Comparison of ENCODE assay signal across 15 cellular contexts in genomic region chr10:132590752-132591121, GRCh38. TPM values are rescaled to one million over a fixed set of nuclear protein-coding genes. Genes with fewer than 3 reads are reported as not detected.
A peak's percentile ranks its signal among the peaks of the same experiment; 100 is the strongest.
DNase-seq lines count a peak whose midpoint lies in the region; ATAC-seq and TF ChIP-seq lines count a peak whose summit lies in the region.
"Had no signal": no experiment of that assay in that cellular context is flagged by ENCODE, and none has a peak within 500 bp of the region (broad histone marks: within the 10 kb centered on the region; RNA-seq: fewer than 3 reads in every experiment).

No MANE protein-coding gene starts in this region.

- no peaks in the 10 kb centered on the region for H3K36me3 Mint-ChIP-seq in WTC11

- H3K4me2 ChIP-seq in HCT116 (ENCODE audit: low read length) = peak overlapping the region; percentile 28

- TF ChIP-seq CTCF in HCT116 (IDR thresholded peaks at IDR 0.05 in 2 of 3, conservative IDR thresholded peaks at IDR 0.05 in 1 of 3; ENCODE audit: borderline replicate concordance in 1 of 3, insufficient read depth in 1 of 3, low read depth in 2 of 3, low read length in 2 of 3) (no peak), WTC11 (IDR thresholded peaks at IDR 0.05) (no peak)

- peak overlapping the region; percentile 58 for H3K27ac Mint-ChIP-seq in WTC11
- H3K27ac Mint-ChIP-seq: CD4-positive, CD25-positive, alpha-beta regulatory T cell; stimulated activated effector memory CD8-positive, alpha-beta T cell treated with anti-CD3 and anti-CD28 coated beads, Interleukin-12 subunit alpha, Interleukin-12 subunit beta, amount 100 ng/mL, for 72 hours had no signal

- CTCF ChIA-PET in HCT116 (lab: Charles Lee) = no interaction called here
- CTCF ChIA-PET in WTC11 (lab: Charles Lee) = interaction anchor here (0.8 to 2.2 kb wide), 9 partner anchors 8 to 182 kb away, joined by 3 to 17 read pairs (median 4); no protein-coding TSS in a partner anchor

- H3K4me1 ChIP-seq in HCT116 (ENCODE audit: control insufficient read depth in 1 of 2, insufficient read depth in 2 of 2, low read length in 2 of 2) (peaks cover 8 to 16% of the 10 kb centered on the region in 2 experiments), skeletal muscle tissue (ENCODE audit: control insufficient read depth in 3 of 3, insufficient read depth in 3 of 3, low read length in 3 of 3) (peaks cover 60 to 79% (median 72%) of the 10 kb centered on the region in 3 donors)

- POLR2A ChIA-PET in HCT116 (lab: Charles Lee) (no interaction called here), WTC11 (lab: Charles Lee) (interaction anchor here (0.6 kb wide), 1 partner anchor 213 kb away, joined by 7 read pairs; no protein-coding TSS in a partner anchor)

- no peaks in the 10 kb centered on the region for H3K9me2 ChIP-seq in HCT116 (ENCODE audit: insufficient read depth)

- H4K20me1 ChIP-seq in HCT116 (ENCODE audit: insufficient read depth) = no peaks in the 10 kb centered on the region

- ATAC-seq in HCT116 = no peak
- no peak for ATAC-seq in WTC11
- peak; percentile 32 for ATAC-seq in left lobe of liver
- ATAC-seq in GM19328 (IDR thresholded peaks at IDR 0.05; ENCODE audit: unreplicated experiment) = no peak
- ATAC-seq: stimulated activated effector memory CD8-positive, alpha-beta T cell treated with anti-CD3 and anti-CD28 coated beads, Interleukin-12 subunit alpha, Interleukin-12 subunit beta, amount 100 ng/mL, for 72 hours had no signal

- no peak overlapping the region for H2AFZ ChIP-seq in HCT116 (ENCODE audit: low read depth, low read length, poor library complexity, severe bottlenecking)

- DNase-seq in HCT116 (ENCODE audit: low read depth, low spot score) = no peak
- no peak for DNase-seq in WTC11 (ENCODE audit: low spot score)
- DNase-seq in left lobe of liver (ENCODE audit: low spot score) = no peak
- no peak for DNase-seq in iPS-NIHi7 (ENCODE audit: extremely low spot score)
- no peak for DNase-seq in NCI-H1105 (lab: John Stamatoyannopoulos, UW)
- DNase-seq: activated naive CD4-positive, alpha-beta T cell treated with anti-CD3 and anti-CD28 coated beads, Interleukin-2, amount 50 U/mL, for 16 hours; CD4-positive, CD25-positive, alpha-beta regulatory T cell; GOT3; mesendoderm; NCI-H2081 treated with DMSO at 0.1 percent for 48 hours; NCI-H774; stimulated activated CD4-positive, alpha-beta T cell treated with anti-CD3 and anti-CD28 coated beads, Interleukin-4, amount 100 ng/mL, for 1 hour had no signal

- no peaks in the 10 kb centered on the region for H3K9me3 Mint-ChIP-seq in WTC11
- H3K9me3 Mint-ChIP-seq: stimulated activated effector memory CD8-positive, alpha-beta T cell treated with anti-CD3 and anti-CD28 coated beads, Interleukin-12 subunit alpha, Interleukin-12 subunit beta, amount 100 ng/mL, for 72 hours had no signal

- RAD21 ChIA-PET in HCT116 (lab: Charles Lee; ENCODE audit: low non-redundant PET in 1 of 2, low total read pairs in 2 of 2, uncharacterized antibody in 2 of 2, unreplicated experiment in 2 of 2) = no interaction called here

- intact Hi-C loops in HCT116 (cut with micrococcal nuclease) = no loop called here

- peaks cover 13% of the 10 kb centered on the region for H3K4me1 Mint-ChIP-seq in WTC11

- BruUV-seq in HCT116 (replicated peaks; lab: Mats Ljungman, UMichigan) = no TSS peak

- H3K27me3 ChIP-seq in HCT116 (ENCODE audit: insufficient read depth, low read length) = no peaks in the 10 kb centered on the region
- no peaks in the 10 kb centered on the region for H3K27me3 ChIP-seq in skeletal muscle tissue (ENCODE audit: control insufficient read depth in 3 of 3, insufficient read depth in 3 of 3, low read length in 3 of 3)

- 0 out of 2 replicates have a peak, but pooled peaks cover 7% of the 10 kb centered on the region for H3K79me2 ChIP-seq in HCT116 (ENCODE audit: insufficient read depth, low read length)

- no peak overlapping the region for H3K4me3 ChIP-seq in HCT116 (replicated peaks in 1 of 2; ENCODE audit: low read depth in 1 of 2, low read length in 2 of 2)
- peak overlapping the region in 1 of 3 donors; percentile 13 for H3K4me3 ChIP-seq in skeletal muscle tissue (ENCODE audit: low read length in 3 of 3)

- H3K36me3 ChIP-seq in HCT116 (ENCODE audit: control insufficient read depth in 1 of 2, insufficient read depth in 2 of 2, low read length in 2 of 2) = no peaks in the 10 kb centered on the region
- H3K36me3 ChIP-seq in skeletal muscle tissue (ENCODE audit: control insufficient read depth in 3 of 3, insufficient read depth in 3 of 3, low read length in 3 of 3) = peaks cover 0 to 2% (median 0%) of the 10 kb centered on the region in 3 donors

- no peak for TF ChIP-seq POLR2A in HCT116 (IDR thresholded peaks at IDR 0.05; ENCODE audit: borderline replicate concordance, extremely low read depth, insufficient read depth, insufficient read length)

- no peak for TF ChIP-seq RAD21 in HCT116 (IDR thresholded peaks at IDR 0.05; ENCODE audit: low read depth)

- H3K27ac ChIP-seq in HCT116 (ENCODE audit: low read depth, low read length) (no peak overlapping the region; the same call in 1 of the 2 replicates), skeletal muscle tissue (ENCODE audit: low read depth, low read length) (peak overlapping the region; percentile 80)

- no peak overlapping the region for H3K4me3 Mint-ChIP-seq in WTC11
- H3K4me3 Mint-ChIP-seq: stimulated activated effector memory CD8-positive, alpha-beta T cell treated with anti-CD3 and anti-CD28 coated beads, Interleukin-12 subunit alpha, Interleukin-12 subunit beta, amount 100 ng/mL, for 72 hours had no signal

- H3K9ac ChIP-seq in HCT116 (ENCODE audit: low read length) (no peak overlapping the region), skeletal muscle tissue (ENCODE audit: low read depth in 1 of 3, low read length in 3 of 3) (no peak overlapping the region)

- H3K9me3 ChIP-seq in HCT116 (ENCODE audit: control insufficient read depth in 1 of 2, insufficient read depth in 1 of 2, low read depth in 1 of 2, low read length in 2 of 2) (no peaks in the 10 kb centered on the region), skeletal muscle tissue (ENCODE audit: control insufficient read depth in 3 of 3, low read length in 3 of 3) (no peaks in the 10 kb centered on the region)

- H3K27me3 Mint-ChIP-seq in WTC11 (ENCODE audit: low read depth) = peaks cover 3% of the 10 kb centered on the region; the same call in 1 of the 2 replicates
- H3K27me3 Mint-ChIP-seq: CD4-positive, CD25-positive, alpha-beta regulatory T cell had no signal

TF ChIP-seq in HCT116, 20 proteins besides CTCF, POLR2A, EP300 and RAD21 (continues in another document):
- TF ChIP-seq ZNF274 (IDR thresholded peaks at IDR 0.05; ENCODE audit: low read depth, low read length) (no peak), JUND (IDR thresholded peaks at IDR 0.05) (no peak), CBX3 (IDR thresholded peaks at IDR 0.05; ENCODE audit: low read depth) (no peak)

TF ChIP-seq in WTC11, 78 proteins besides CTCF, POLR2A, EP300 and RAD21:
- no peak for TF ChIP-seq JAZF1 (CRISPR knock-in tag; IDR thresholded peaks at IDR 0.05)
- no peak for TF ChIP-seq TEAD1 (CRISPR knock-in tag; IDR thresholded peaks at IDR 0.05)
- TF ChIP-seq PREB (CRISPR knock-in tag; IDR thresholded peaks at IDR 0.05; ENCODE audit: borderline replicate concordance) = no peak
- no peak for TF ChIP-seq MYBL2 (CRISPR knock-in tag; IDR thresholded peaks at IDR 0.05)
TF ChIP-seq in WTC11: peak in this region for 0.

RNA-seq across cellular contexts. Expression of gene INPP5A, which starts 53.1 kb away (rescaled TPM):
- total RNA-seq in HCT116 (2021; ENCODE audit: unreplicated experiment) = 12.3 TPM
- polyA plus RNA-seq in HCT116 (2012) = 7.5 and 8.9 TPM in 2 replicates
- 20.0 to 22.1 TPM (median 21.5 TPM) in 3 replicates for total RNA-seq in WTC11 (2021)
- 18.3 TPM for total RNA-seq in left lobe of liver
- 50.6 TPM for total RNA-seq in skeletal muscle tissue
